ENCODE assay signal across 10 cellular contexts in the genomic region with DNA sequence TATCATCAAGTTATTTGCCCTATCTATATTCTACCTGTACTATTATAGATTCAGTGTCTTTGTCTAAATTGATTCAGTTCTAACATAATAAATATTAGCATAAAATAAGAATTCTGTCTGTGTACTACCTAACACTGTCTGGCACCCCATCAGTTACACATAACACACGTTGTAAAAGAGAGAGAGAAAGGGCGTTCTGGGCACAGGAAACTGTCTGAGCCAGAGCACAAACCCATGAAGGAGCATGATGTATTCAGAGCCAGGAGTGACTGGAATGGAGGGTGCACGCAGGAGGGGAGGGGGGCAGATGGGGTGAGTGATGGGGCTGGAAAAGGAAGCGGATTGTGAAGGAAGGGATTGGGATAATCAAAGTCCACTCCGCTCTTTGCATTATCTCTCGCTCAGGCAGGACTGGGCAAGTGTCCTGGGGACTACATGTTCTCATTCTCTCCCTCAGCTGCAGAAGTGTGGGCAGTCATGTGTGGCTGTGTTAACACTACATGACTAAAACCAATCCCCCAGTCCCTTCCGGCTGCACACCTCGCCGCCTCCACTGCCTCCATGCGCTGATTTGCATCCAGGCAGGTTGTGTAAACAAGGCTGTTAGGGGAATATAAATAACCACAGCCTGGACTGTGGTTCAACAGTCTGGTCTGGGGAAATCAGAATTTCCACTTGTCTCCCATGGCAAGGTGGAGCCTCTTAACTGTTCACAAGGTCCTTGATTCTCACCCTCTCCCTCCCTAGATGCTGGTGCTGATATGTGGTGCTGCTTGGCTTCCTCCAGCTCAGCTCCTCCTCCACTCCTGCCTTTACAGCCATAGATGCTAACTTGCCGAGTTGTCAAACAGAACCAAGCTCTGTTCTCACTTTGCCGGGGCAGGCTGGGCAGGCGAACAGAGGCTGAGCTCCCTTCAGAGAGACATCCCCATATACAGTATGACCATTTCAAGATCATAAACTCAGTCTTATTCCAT.
DNase-seq lines count a peak whose midpoint lies in the region; ATAC-seq, FAIRE-seq and TF ChIP-seq lines count a peak whose summit lies in the region.
"Had no signal": no experiment of that assay in that cellular context is flagged by ENCODE, and none has a peak within 500 bp of the region (broad histone marks: within the 10 kb centered on the region; RNA-seq: fewer than 3 reads in every experiment).

No MANE protein-coding gene starts in this region.

- no peaks in the 10 kb centered on the region for H3K4me1 Mint-ChIP-seq in type B pancreatic cell (ENCODE audit: unreplicated experiment)
- H3K4me1 Mint-ChIP-seq in activated T-helper 1 cell treated with anti-CD3 and anti-CD28 coated beads, Interleukin-12 subunit alpha, Interleukin-12 subunit beta, Interleukin-2, Interleukin-4 antibody, amounts not matched to agents 30 ng/mL and 10 ng/mL and 1 ng/mL, durations not matched to agents 14 hours and 24 hours and 36 hours (ENCODE audit: low read depth), result no peaks in the 10 kb centered on the region
- H3K4me1 Mint-ChIP-seq: activated naive CD8-positive, alpha-beta T cell treated with anti-CD3 and anti-CD28 coated beads for 36 hours had no signal

- TF ChIP-seq POLR2A in GM12891 (IDR thresholded peaks at IDR 0.05; ENCODE audit: low read depth, low read length), result no peak

- H3K27me3 ChIP-seq in HAP-1 (ENCODE audit: low read depth), result no peaks in the 10 kb centered on the region

- no peak overlapping the region for H3K27ac Mint-ChIP-seq in type B pancreatic cell
- no peak overlapping the region for H3K27ac Mint-ChIP-seq in activated T-helper 1 cell treated with anti-CD3 and anti-CD28 coated beads, Interleukin-12 subunit alpha, Interleukin-12 subunit beta, Interleukin-2, Interleukin-4 antibody, amounts not matched to agents 30 ng/mL and 10 ng/mL and 1 ng/mL, durations not matched to agents 14 hours and 24 hours and 36 hours
- H3K27ac Mint-ChIP-seq: activated naive CD8-positive, alpha-beta T cell treated with anti-CD3 and anti-CD28 coated beads for 36 hours had no signal

- no peaks in the 10 kb centered on the region for H3K36me3 ChIP-seq in HAP-1 (replicated peaks)

- H3K4me3 Mint-ChIP-seq in type B pancreatic cell, result no peak overlapping the region
- no peak overlapping the region for H3K4me3 Mint-ChIP-seq in activated T-helper 1 cell treated with anti-CD3 and anti-CD28 coated beads, Interleukin-12 subunit alpha, Interleukin-12 subunit beta, Interleukin-2, Interleukin-4 antibody, amounts not matched to agents 30 ng/mL and 10 ng/mL and 1 ng/mL, durations not matched to agents 14 hours and 24 hours and 36 hours
- H3K4me3 Mint-ChIP-seq: activated naive CD8-positive, alpha-beta T cell treated with anti-CD3 and anti-CD28 coated beads for 36 hours had no signal

- no peak overlapping the region for H3K4me3 ChIP-seq in HAP-1

- peaks cover 7% of the 10 kb centered on the region for H3K27me3 Mint-ChIP-seq in type B pancreatic cell
- no peaks in the 10 kb centered on the region for H3K27me3 Mint-ChIP-seq in activated T-helper 1 cell treated with anti-CD3 and anti-CD28 coated beads, Interleukin-12 subunit alpha, Interleukin-12 subunit beta, Interleukin-2, Interleukin-4 antibody, amounts not matched to agents 30 ng/mL and 10 ng/mL and 1 ng/mL, durations not matched to agents 14 hours and 24 hours and 36 hours (ENCODE audit: insufficient read depth)
- H3K27me3 Mint-ChIP-seq: activated naive CD8-positive, alpha-beta T cell treated with anti-CD3 and anti-CD28 coated beads for 36 hours had no signal

- ATAC-seq in GM21367 (IDR thresholded peaks at IDR 0.05; ENCODE audit: unreplicated experiment) (peak; percentile 99), HG03354 (IDR thresholded peaks at IDR 0.05; ENCODE audit: poor library complexity, severe bottlenecking, unreplicated experiment) (peak; percentile 99)

- DNase-seq in GM12891 (ENCODE audit: insufficient read length, low spot score) (peak; percentile 19), astrocyte of the hippocampus (ENCODE audit: low read depth, low spot score) (peak; percentile 6), type B pancreatic cell (ENCODE audit: extremely low spot score, unreplicated experiment) (no peak), HAP-1 (ENCODE audit: low spot score in 2 of 2) (no peak), cardiac septum (ENCODE audit: low spot score) (no peak)
- DNase-seq in activated T-helper 1 cell treated with anti-CD3 and anti-CD28 coated beads, Interleukin-12 subunit alpha, Interleukin-12 subunit beta, Interleukin-2, Interleukin-4 antibody, amounts not matched to agents 30 ng/mL and 10 ng/mL and 1 ng/mL, durations not matched to agents 14 hours and 24 hours and 36 hours (ENCODE audit: low spot score), result no peak
- DNase-seq: activated naive CD8-positive, alpha-beta T cell treated with anti-CD3 and anti-CD28 coated beads for 36 hours; GF-D8 had no signal

- intact Hi-C loops in activated T-helper 1 cell treated with anti-CD3 and anti-CD28 coated beads, Interleukin-12 subunit alpha, Interleukin-12 subunit beta, Interleukin-2, Interleukin-4 antibody, amounts not matched to agents 30 ng/mL and 10 ng/mL and 1 ng/mL, durations not matched to agents 14 hours and 24 hours and 36 hours (cut with micrococcal nuclease), result no loop called here
- intact Hi-C loops in cardiac septum (cut with DNase I), result no loop called here

- no peaks in the 10 kb centered on the region for H3K9me3 Mint-ChIP-seq in type B pancreatic cell
- H3K9me3 Mint-ChIP-seq in activated T-helper 1 cell treated with anti-CD3 and anti-CD28 coated beads, Interleukin-12 subunit alpha, Interleukin-12 subunit beta, Interleukin-2, Interleukin-4 antibody, amounts not matched to agents 30 ng/mL and 10 ng/mL and 1 ng/mL, durations not matched to agents 14 hours and 24 hours and 36 hours, result peaks cover 9% of the 10 kb centered on the region

- H3K9me3 ChIP-seq in HAP-1, result no peaks in the 10 kb centered on the region

- H3K36me3 Mint-ChIP-seq in type B pancreatic cell, result no peaks in the 10 kb centered on the region
- no peaks in the 10 kb centered on the region for H3K36me3 Mint-ChIP-seq in activated T-helper 1 cell treated with anti-CD3 and anti-CD28 coated beads, Interleukin-12 subunit alpha, Interleukin-12 subunit beta, Interleukin-2, Interleukin-4 antibody, amounts not matched to agents 30 ng/mL and 10 ng/mL and 1 ng/mL, durations not matched to agents 14 hours and 24 hours and 36 hours (ENCODE audit: low read depth)
- H3K36me3 Mint-ChIP-seq: activated naive CD8-positive, alpha-beta T cell treated with anti-CD3 and anti-CD28 coated beads for 36 hours had no signal

- in situ Hi-C loops in HAP-1 (cut with MboI; ENCODE audit: low sequenced_read_pairs), result no loop called here

- H3K4me1 ChIP-seq in HAP-1, result no peaks in the 10 kb centered on the region

- TF ChIP-seq CTCF in type B pancreatic cell (conservative IDR thresholded peaks at IDR 0.05), result no peak

- peak; percentile 75 for FAIRE-seq in GM12891 (lab: Jason Lieb, UNC)

TF ChIP-seq in GM12891, 5 proteins besides CTCF, POLR2A, EP300 and RAD21:
- TF ChIP-seq POU2F2 (IDR thresholded peaks at IDR 0.05; ENCODE audit: low read depth, low read length) (peak; percentile 94), SPI1 (IDR thresholded peaks at IDR 0.05; ENCODE audit: low read depth, low read length) (no peak), PAX5 (IDR thresholded peaks at IDR 0.05; ENCODE audit: insufficient read depth, low read length, severe bottlenecking) (peak; percentile 81)

Comparison
In these comparisons a context has a peak if more than half of its experiments do, and no peak if none do; other contexts are left out.
1. DNase-seq: peak in GM12891 (single experiment) and astrocyte of the hippocampus (single experiment); none in type B pancreatic cell (single experiment), activated T-helper 1 cell treated with anti-CD3 and anti-CD28 coated beads, Interleukin-12 subunit alpha, Interleukin-12 subunit beta, Interleukin-2, Interleukin-4 antibody, amounts not matched to agents 30 ng/mL and 10 ng/mL and 1 ng/mL, durations not matched to agents 14 hours and 24 hours and 36 hours (single experiment), HAP-1 (0 of 2) and cardiac septum (single experiment).